Comparison of ENCODE assay signal across 16 cellular contexts in genomic region chr6:15922510-15923307, GRCh38.
DNase-seq lines count a peak whose midpoint lies in the region; ATAC-seq and TF ChIP-seq lines count a peak whose summit lies in the region.
"Had no signal": no experiment of that assay in that cellular context is flagged by ENCODE, and none has a peak within 500 bp of the region (broad histone marks: within the 10 kb centered on the region; RNA-seq: fewer than 3 reads in every experiment).

No MANE protein-coding gene starts in this region.

- H3K9me3 ChIP-seq in effector memory CD4-positive, alpha-beta T cell (ENCODE audit: control insufficient read depth, low read length), result no peaks in the 10 kb centered on the region
- H3K9me3 ChIP-seq in stomach, result no peaks in the 10 kb centered on the region
- H3K9me3 ChIP-seq: prostate gland had no signal

- 55 to 74% (median 61%) methylated on average over 8 of the region's 8 CpGs for WGBS in stomach, 5 donors

- H3K27ac Mint-ChIP-seq in osteocyte (ENCODE audit: unreplicated experiment), result peak overlapping the region; percentile 36
- H3K27ac Mint-ChIP-seq: CD4-positive, CD25-positive, alpha-beta regulatory T cell; stimulated activated naive CD8-positive, alpha-beta T cell treated with anti-CD3 and anti-CD28 coated beads, Interleukin-15, Interleukin-2, amounts not matched to agents 100 ng/mL and 50 ng/mL, for 24 hours had no signal

- intact Hi-C loops in stomach (cut with DNase I; ENCODE audit: low total_unique reads), result no loop called here

- ATAC-seq in HG03196 (IDR thresholded peaks at IDR 0.05; ENCODE audit: unreplicated experiment), result no peak

- H3K27me3 ChIP-seq in effector memory CD4-positive, alpha-beta T cell (replicated peaks; ENCODE audit: control insufficient read depth, insufficient read depth, low read length, poor library complexity, severe bottlenecking), result no peaks in the 10 kb centered on the region
- H3K27me3 ChIP-seq in stomach, result no peaks in the 10 kb centered on the region

- no peak for TF ChIP-seq EP300 in stomach (IDR thresholded peaks at IDR 0.05)

- no peaks in the 10 kb centered on the region for H3K27me3 Mint-ChIP-seq in osteocyte (ENCODE audit: unreplicated experiment)
- H3K27me3 Mint-ChIP-seq: CD4-positive, CD25-positive, alpha-beta regulatory T cell had no signal

- no peak overlapping the region for H3K27ac ChIP-seq in effector memory CD4-positive, alpha-beta T cell (ENCODE audit: insufficient read depth, low read length, poor library complexity, severe bottlenecking)
- H3K27ac ChIP-seq in stomach, result peak overlapping the region in 1 of 5 donors; percentile 59
- H3K27ac ChIP-seq: epithelial cell of prostate, prostate gland had no signal

- no peaks in the 10 kb centered on the region for H3K9me3 Mint-ChIP-seq in osteocyte (ENCODE audit: unreplicated experiment)

- no peaks in the 10 kb centered on the region for H3K36me3 ChIP-seq in effector memory CD4-positive, alpha-beta T cell (ENCODE audit: control insufficient read depth, insufficient read depth, low read length)
- H3K36me3 ChIP-seq in stomach, result no peaks in the 10 kb centered on the region
- H3K36me3 ChIP-seq: prostate gland had no signal

- DNase-seq in EL (peak; percentile 71), RPMI7951 (ENCODE audit: low read depth) (peak; percentile 74), dermis blood vessel endothelial cell (peak; percentile 97), osteocyte (ENCODE audit: extremely low spot score, unreplicated experiment) (no peak), stomach (no peak)
- no peak for DNase-seq in effector memory CD4-positive, alpha-beta T cell
- no peak for DNase-seq in activated CD4-positive, alpha-beta T cell treated with anti-CD3 and anti-CD28 coated beads, Interleukin-2, amount 50 U/mL, for 4 hours
- DNase-seq: CD4-positive, CD25-positive, alpha-beta regulatory T cell; Karpas-422; NCI-H2171 treated with DMSO at 0.1 percent for 48 hours; stimulated activated CD4-positive, alpha-beta T cell treated with anti-CD3 and anti-CD28 coated beads, Interleukin-4, amount 100 ng/mL, for 4 hours had no signal

- H3K4me3 Mint-ChIP-seq in osteocyte (ENCODE audit: unreplicated experiment), result no peak overlapping the region
- H3K4me3 Mint-ChIP-seq: brain; CD4-positive, CD25-positive, alpha-beta regulatory T cell; stimulated activated naive CD8-positive, alpha-beta T cell treated with anti-CD3 and anti-CD28 coated beads, Interleukin-15, Interleukin-2, amounts not matched to agents 100 ng/mL and 50 ng/mL, for 24 hours had no signal

- H3K4me1 ChIP-seq in effector memory CD4-positive, alpha-beta T cell (ENCODE audit: control insufficient read depth, insufficient read depth, low read length, poor library complexity, severe bottlenecking), result no peaks in the 10 kb centered on the region
- H3K4me1 ChIP-seq in stomach, result no peaks in the 10 kb centered on the region
- H3K4me1 ChIP-seq: prostate gland had no signal

- TF ChIP-seq CTCF in osteocyte (IDR thresholded peaks at IDR 0.05), result no peak
- TF ChIP-seq CTCF in stomach (IDR thresholded peaks at IDR 0.05), result no peak

- H3K36me3 Mint-ChIP-seq in osteocyte (ENCODE audit: unreplicated experiment), result no peaks in the 10 kb centered on the region
- H3K36me3 Mint-ChIP-seq: brain; CD4-positive, CD25-positive, alpha-beta regulatory T cell had no signal

- no peak overlapping the region for H3K4me3 ChIP-seq in effector memory CD4-positive, alpha-beta T cell (ENCODE audit: insufficient read depth, low read depth, low read length, poor library complexity, severe bottlenecking)
- no peak overlapping the region for H3K4me3 ChIP-seq in stomach
- H3K4me3 ChIP-seq: prostate gland had no signal

- no peak for TF ChIP-seq POLR2A in stomach (IDR thresholded peaks at IDR 0.05)

- peaks cover 19% of the 10 kb centered on the region for H3K4me1 Mint-ChIP-seq in osteocyte (ENCODE audit: unreplicated experiment)
- H3K4me1 Mint-ChIP-seq: CD4-positive, CD25-positive, alpha-beta regulatory T cell had no signal

Comparison
In these comparisons a context has a peak if more than half of its experiments do, and no peak if none do; other contexts are left out.
1. DNase-seq: peak in EL (single experiment), RPMI7951 (single experiment) and dermis blood vessel endothelial cell (single experiment); none in osteocyte (single experiment), effector memory CD4-positive, alpha-beta T cell (0 of 3), stomach (single experiment) and activated CD4-positive, alpha-beta T cell treated with anti-CD3 and anti-CD28 coated beads, Interleukin-2, amount 50 U/mL, for 4 hours (0 of 2).